In the genomic region with DNA sequence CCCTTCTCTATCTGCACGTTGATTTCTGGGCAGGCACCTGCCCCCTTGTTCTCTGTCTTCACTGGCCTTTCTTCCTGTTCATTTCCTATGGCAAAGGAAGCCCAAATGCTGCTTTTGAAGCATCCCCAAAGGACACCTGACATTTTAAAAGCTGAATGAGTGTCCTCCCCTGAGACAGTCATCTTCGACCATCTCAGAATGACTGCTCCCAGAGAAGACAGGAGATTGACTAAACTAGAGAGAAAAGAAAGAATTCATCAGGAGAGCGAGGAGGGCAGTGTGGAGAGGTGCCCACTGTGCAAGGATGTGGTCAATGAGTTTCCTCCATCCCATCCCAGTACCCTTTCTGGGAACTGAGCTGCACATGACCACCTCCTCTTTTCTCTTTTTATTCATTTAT, we compare ENCODE assay signal across 27 cellular contexts. TPM values are rescaled to one million over a fixed set of nuclear protein-coding genes. Genes with fewer than 3 reads are reported as not detected.
DNase-seq lines count a peak whose midpoint lies in the region; ATAC-seq, FAIRE-seq and TF ChIP-seq lines count a peak whose summit lies in the region.
"Had no signal": no experiment of that assay in that cellular context is flagged by ENCODE, and none has a peak within 500 bp of the region (broad histone marks: within the 10 kb centered on the region; RNA-seq: fewer than 3 reads in every experiment).

No MANE protein-coding gene starts in this region.

- peak overlapping the region; percentile 55 for H3K4me3 Mint-ChIP-seq in glutamatergic neuron (ENCODE audit: unreplicated experiment)
- no peak overlapping the region for H3K4me3 Mint-ChIP-seq in stimulated activated effector memory CD8-positive, alpha-beta T cell treated with anti-CD3 and anti-CD28 coated beads, Interleukin-12 subunit alpha, Interleukin-12 subunit beta, amount 100 ng/mL, for 72 hours
- H3K4me3 Mint-ChIP-seq: CD8-positive, alpha-beta T cell had no signal

- no peaks in the 10 kb centered on the region for H3K36me3 ChIP-seq in kidney (ENCODE audit: control insufficient read depth in 1 of 2, insufficient read depth in 2 of 2, low read length in 2 of 2)
- H3K36me3 ChIP-seq: SJSA1 had no signal

- no peaks in the 10 kb centered on the region for H3K9me3 ChIP-seq in kidney (ENCODE audit: control insufficient read depth in 1 of 2, low read length in 2 of 2)
- H3K9me3 ChIP-seq: Caco-2, SJSA1 had no signal

- peak overlapping the region; percentile 93 for H3K27ac Mint-ChIP-seq in glutamatergic neuron (ENCODE audit: unreplicated experiment)
- H3K27ac Mint-ChIP-seq in stimulated activated effector memory CD8-positive, alpha-beta T cell treated with anti-CD3 and anti-CD28 coated beads, Interleukin-12 subunit alpha, Interleukin-12 subunit beta, amount 100 ng/mL, for 72 hours, result no peak overlapping the region
- H3K27ac Mint-ChIP-seq: CD8-positive, alpha-beta T cell had no signal

- no peaks in the 10 kb centered on the region for H3K36me3 Mint-ChIP-seq in glutamatergic neuron (ENCODE audit: unreplicated experiment)
- no peaks in the 10 kb centered on the region for H3K36me3 Mint-ChIP-seq in stimulated activated effector memory CD8-positive, alpha-beta T cell treated with anti-CD3 and anti-CD28 coated beads, Interleukin-12 subunit alpha, Interleukin-12 subunit beta, amount 100 ng/mL, for 72 hours
- H3K36me3 Mint-ChIP-seq: CD8-positive, alpha-beta T cell had no signal

- H3K9me3 Mint-ChIP-seq in glutamatergic neuron (ENCODE audit: unreplicated experiment), result peaks cover 27% of the 10 kb centered on the region
- H3K9me3 Mint-ChIP-seq in stimulated activated effector memory CD8-positive, alpha-beta T cell treated with anti-CD3 and anti-CD28 coated beads, Interleukin-12 subunit alpha, Interleukin-12 subunit beta, amount 100 ng/mL, for 72 hours, result no peaks in the 10 kb centered on the region
- H3K9me3 Mint-ChIP-seq: CD8-positive, alpha-beta T cell had no signal

- no peak for TF ChIP-seq CTCF in glutamatergic neuron (IDR thresholded peaks at IDR 0.05; ENCODE audit: partially characterized antibody, unreplicated experiment)
- no peak for TF ChIP-seq CTCF in kidney (IDR thresholded peaks at IDR 0.05; ENCODE audit: borderline replicate concordance, extremely low read depth, insufficient read depth)

- intact Hi-C loops in kidney (cut with DNase I), result no loop called here

- no peak overlapping the region for H3K9ac ChIP-seq in kidney (ENCODE audit: low read length in 2 of 2)

- no peak for DNase-seq in glutamatergic neuron
- no peak for DNase-seq in stimulated activated effector memory CD8-positive, alpha-beta T cell treated with anti-CD3 and anti-CD28 coated beads, Interleukin-12 subunit alpha, Interleukin-12 subunit beta, amount 100 ng/mL, for 72 hours (ENCODE audit: low spot score in 2 of 2)
- DNase-seq in substantia nigra (lab: John Stamatoyannopoulos, UW), result no peak
- DNase-seq in kidney, result no peak
- DNase-seq: C1 segment of cervical spinal cord; Caco-2; CD8-positive, alpha-beta T cell; GOT3; HCEC 1CT; KBM-7; MV-4-11; NCI-H1105; NCI-H1436 treated with DMSO at 0.1 percent for 48 hours; NCI-H187 treated with DMSO at 0.1 percent for 48 hours; NCI-H2107; NCI-H446; NCI-H524 treated with DMSO at 0.1 percent for 48 hours; PC-9 had no signal

- H3K27ac ChIP-seq in substantia nigra (ENCODE audit: low read depth, low read length, poor library complexity, severe bottlenecking) (no peak overlapping the region), kidney (ENCODE audit: low read depth in 2 of 2, low read length in 2 of 2) (no peak overlapping the region)
- H3K27ac ChIP-seq: PC-9, SJSA1 had no signal

- H3K27me3 Mint-ChIP-seq in glutamatergic neuron (ENCODE audit: unreplicated experiment), result peaks cover 8% of the 10 kb centered on the region

- peak; percentile 62 for ATAC-seq in GM18907 (IDR thresholded peaks at IDR 0.05; ENCODE audit: unreplicated experiment)
- ATAC-seq in HG02870 (IDR thresholded peaks at IDR 0.05; ENCODE audit: unreplicated experiment), result peak; percentile 37
- peak; percentile 52 for ATAC-seq in stimulated activated effector memory CD8-positive, alpha-beta T cell treated with anti-CD3 and anti-CD28 coated beads, Interleukin-12 subunit alpha, Interleukin-12 subunit beta, amount 100 ng/mL, for 72 hours
- ATAC-seq in HG03135 (IDR thresholded peaks at IDR 0.05; ENCODE audit: unreplicated experiment), result no peak
- ATAC-seq in HG02973 (IDR thresholded peaks at IDR 0.05; ENCODE audit: unreplicated experiment), result no peak
- ATAC-seq: CD8-positive, alpha-beta T cell; Right ventricle myocardium inferior had no signal

- peaks cover 87% of the 10 kb centered on the region for H3K4me1 Mint-ChIP-seq in glutamatergic neuron (ENCODE audit: low read depth, unreplicated experiment)
- H3K4me1 Mint-ChIP-seq in stimulated activated effector memory CD8-positive, alpha-beta T cell treated with anti-CD3 and anti-CD28 coated beads, Interleukin-12 subunit alpha, Interleukin-12 subunit beta, amount 100 ng/mL, for 72 hours, result no peaks in the 10 kb centered on the region

- no peak overlapping the region for H3K4me3 ChIP-seq in kidney (ENCODE audit: low read length in 2 of 2)
- H3K4me3 ChIP-seq: PC-9, SJSA1 had no signal

- no peak for FAIRE-seq in kidney (lab: Jason Lieb, UNC)
- FAIRE-seq: A204.1, G401.6 had no signal

- peaks cover 3 to 4% of the 10 kb centered on the region in 2 donors for H3K4me1 ChIP-seq in kidney (ENCODE audit: control insufficient read depth in 1 of 2, insufficient read depth in 1 of 2, low read depth in 1 of 2, low read length in 2 of 2)
- H3K4me1 ChIP-seq: SJSA1 had no signal

RNA-seq across cellular contexts. Expression of gene SEMA6A, which starts 51.9 kb away (rescaled TPM):
- total RNA-seq in glutamatergic neuron (ENCODE audit: unreplicated experiment) (424 TPM), kidney (51.6 TPM)
- polyA plus RNA-seq in kidney (ENCODE audit: insufficient read depth, low read depth, low replicate concordance), result 4.0 TPM
- total RNA-seq: CD8-positive, alpha-beta T cell; LHCN-M2; PC-9 had no signal

Comparison
In these comparisons a context has a peak if more than half of its experiments do, and no peak if none do; other contexts are left out.
1. ATAC-seq: peak in GM18907 (single experiment), HG02870 (single experiment) and stimulated activated effector memory CD8-positive, alpha-beta T cell treated with anti-CD3 and anti-CD28 coated beads, Interleukin-12 subunit alpha, Interleukin-12 subunit beta, amount 100 ng/mL, for 72 hours (single experiment); none in HG03135 (single experiment) and HG02973 (single experiment).